ENCODE assay signal across 1 cellular context in the genomic region with DNA sequence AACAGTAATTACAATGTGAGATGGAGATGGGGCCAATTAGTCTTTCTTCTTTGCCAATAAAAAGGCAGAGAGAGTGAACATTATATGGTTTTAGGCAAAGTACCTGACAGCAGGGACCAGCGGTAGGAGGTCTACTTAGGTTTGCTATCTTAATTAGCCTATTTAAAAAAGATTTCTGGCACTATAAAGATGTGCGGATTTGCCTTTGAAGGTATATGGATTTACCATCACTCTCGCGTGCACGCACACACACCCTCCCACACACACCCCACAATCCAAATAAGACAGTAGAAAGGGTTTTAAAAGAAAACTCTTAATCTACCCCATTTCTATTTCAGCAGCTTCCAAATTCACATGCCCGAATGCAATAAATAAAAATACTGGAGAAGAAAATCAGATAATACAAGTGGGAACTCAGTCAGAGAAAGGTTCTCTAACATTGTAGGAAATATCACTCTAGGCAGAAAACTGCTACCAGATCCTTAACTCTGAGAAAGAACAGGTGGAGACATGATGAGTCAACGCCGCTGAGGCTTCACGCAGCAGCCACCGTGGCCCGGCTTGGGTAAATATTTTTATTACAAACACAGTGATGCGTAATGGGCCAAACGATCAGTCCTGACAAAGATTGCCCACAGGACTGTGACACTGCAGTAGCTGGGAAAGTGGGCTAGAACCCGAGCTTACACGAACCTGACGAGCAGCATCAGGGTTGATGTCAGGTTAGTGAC.
TF ChIP-seq lines count a peak whose summit lies in the region.

No MANE protein-coding gene starts in this region.

TF ChIP-seq in HepG2, 621 proteins besides CTCF, POLR2A, EP300 and RAD21 (continued from another document and continues in another):
- TF ChIP-seq HOXA3 (CRISPR knock-in tag; IDR thresholded peaks at IDR 0.05) (peak; percentile 67; the same call in 1 of the 2 replicates), REL (CRISPR knock-in tag; conservative IDR thresholded peaks at IDR 0.05) (no peak), ZNF556 (CRISPR knock-in tag; IDR thresholded peaks at IDR 0.05; ENCODE audit: borderline replicate concordance) (no peak; the same call in 1 of the 2 replicates), ZBTB4 (CRISPR knock-in tag; IDR thresholded peaks at IDR 0.05; ENCODE audit: borderline replicate concordance) (no peak), SP1 (IDR thresholded peaks at IDR 0.05) (no peak), SP1 (CRISPR knock-in tag; IDR thresholded peaks at IDR 0.05) (no peak), MEIS2 (CRISPR knock-in tag; IDR thresholded peaks at IDR 0.05) (0 out of 2 replicates have a peak, but pooled peaks have one; percentile 51), ZNF569 (CRISPR knock-in tag; IDR thresholded peaks at IDR 0.05; ENCODE audit: borderline replicate concordance) (no peak), SP5 (CRISPR knock-in tag; IDR thresholded peaks at IDR 0.05; ENCODE audit: borderline replicate concordance, low read depth) (no peak), NR2F2 (IDR thresholded peaks at IDR 0.05; ENCODE audit: borderline replicate concordance, low read depth) (no peak), SRSF9 (IDR thresholded peaks at IDR 0.05; ENCODE audit: borderline replicate concordance, insufficient read depth, low read depth, low read length, poor library complexity, severe bottlenecking) (no peak), ZNF652 (CRISPR knock-in tag; IDR thresholded peaks at IDR 0.05; ENCODE audit: borderline replicate concordance, low read depth) (no peak), NR3C1 (CRISPR knock-in tag; IDR thresholded peaks at IDR 0.05) (no peak), E2F5 (CRISPR knock-in tag; conservative IDR thresholded peaks at IDR 0.05) (no peak), ZNF33B (CRISPR knock-in tag; IDR thresholded peaks at IDR 0.05) (no peak), ZNF512 (CRISPR knock-in tag; IDR thresholded peaks at IDR 0.05) (peak; percentile 29; the same call in 1 of the 2 replicates), JUNB (CRISPR knock-in tag; IDR thresholded peaks at IDR 0.05; ENCODE audit: borderline replicate concordance) (no peak), HMGXB4 (CRISPR knock-in tag; IDR thresholded peaks at IDR 0.05; ENCODE audit: borderline replicate concordance in 1 of 2, low read depth in 1 of 2) (0 out of 4 replicates have a peak, but pooled peaks of 1 of the 2 experiments have one; percentile 23), TEAD2 (CRISPR knock-in tag; IDR thresholded peaks at IDR 0.05) (no peak), HOXD1 (CRISPR knock-in tag; IDR thresholded peaks at IDR 0.05) (no peak), RBM22 (optimal IDR thresholded peaks at IDR 0.05; ENCODE audit: low read length) (no peak), ZNF572 (CRISPR knock-in tag; IDR thresholded peaks at IDR 0.05) (no peak), ZNF317 (CRISPR knock-in tag; IDR thresholded peaks at IDR 0.05) (no peak), SMAD1 (CRISPR knock-in tag; IDR thresholded peaks at IDR 0.05; ENCODE audit: borderline replicate concordance, low read depth) (no peak), TOE1 (CRISPR knock-in tag; IDR thresholded peaks at IDR 0.05) (no peak), RFX3 (CRISPR knock-in tag; IDR thresholded peaks at IDR 0.05) (no peak), RFX1 (IDR thresholded peaks at IDR 0.05) (no peak), ZNF432 (CRISPR knock-in tag; IDR thresholded peaks at IDR 0.05; ENCODE audit: borderline replicate concordance) (no peak), ATF7 (IDR thresholded peaks at IDR 0.05) (no peak), ATF7 (CRISPR knock-in tag; IDR thresholded peaks at IDR 0.05) (no peak), XBP1 (CRISPR knock-in tag; IDR thresholded peaks at IDR 0.05) (no peak)
- TF ChIP-seq, protein P1, sequence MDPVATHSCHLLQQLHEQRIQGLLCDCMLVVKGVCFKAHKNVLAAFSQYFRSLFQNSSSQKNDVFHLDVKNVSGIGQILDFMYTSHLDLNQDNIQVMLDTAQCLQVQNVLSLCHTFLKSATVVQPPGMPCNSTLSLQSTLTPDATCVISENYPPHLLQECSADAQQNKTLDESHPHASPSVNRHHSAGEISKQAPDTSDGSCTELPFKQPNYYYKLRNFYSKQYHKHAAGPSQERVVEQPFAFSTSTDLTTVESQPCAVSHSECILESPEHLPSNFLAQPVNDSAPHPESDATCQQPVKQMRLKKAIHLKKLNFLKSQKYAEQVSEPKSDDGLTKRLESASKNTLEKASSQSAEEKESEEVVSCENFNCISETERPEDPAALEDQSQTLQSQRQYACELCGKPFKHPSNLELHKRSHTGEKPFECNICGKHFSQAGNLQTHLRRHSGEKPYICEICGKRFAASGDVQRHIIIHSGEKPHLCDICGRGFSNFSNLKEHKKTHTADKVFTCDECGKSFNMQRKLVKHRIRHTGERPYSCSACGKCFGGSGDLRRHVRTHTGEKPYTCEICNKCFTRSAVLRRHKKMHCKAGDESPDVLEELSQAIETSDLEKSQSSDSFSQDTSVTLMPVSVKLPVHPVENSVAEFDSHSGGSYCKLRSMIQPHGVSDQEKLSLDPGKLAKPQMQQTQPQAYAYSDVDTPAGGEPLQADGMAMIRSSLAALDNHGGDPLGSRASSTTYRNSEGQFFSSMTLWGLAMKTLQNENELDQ (CRISPR knock-in tag; IDR thresholded peaks at IDR 0.05; ENCODE audit: borderline replicate concordance), result no peak
- TF ChIP-seq, protein P2, sequence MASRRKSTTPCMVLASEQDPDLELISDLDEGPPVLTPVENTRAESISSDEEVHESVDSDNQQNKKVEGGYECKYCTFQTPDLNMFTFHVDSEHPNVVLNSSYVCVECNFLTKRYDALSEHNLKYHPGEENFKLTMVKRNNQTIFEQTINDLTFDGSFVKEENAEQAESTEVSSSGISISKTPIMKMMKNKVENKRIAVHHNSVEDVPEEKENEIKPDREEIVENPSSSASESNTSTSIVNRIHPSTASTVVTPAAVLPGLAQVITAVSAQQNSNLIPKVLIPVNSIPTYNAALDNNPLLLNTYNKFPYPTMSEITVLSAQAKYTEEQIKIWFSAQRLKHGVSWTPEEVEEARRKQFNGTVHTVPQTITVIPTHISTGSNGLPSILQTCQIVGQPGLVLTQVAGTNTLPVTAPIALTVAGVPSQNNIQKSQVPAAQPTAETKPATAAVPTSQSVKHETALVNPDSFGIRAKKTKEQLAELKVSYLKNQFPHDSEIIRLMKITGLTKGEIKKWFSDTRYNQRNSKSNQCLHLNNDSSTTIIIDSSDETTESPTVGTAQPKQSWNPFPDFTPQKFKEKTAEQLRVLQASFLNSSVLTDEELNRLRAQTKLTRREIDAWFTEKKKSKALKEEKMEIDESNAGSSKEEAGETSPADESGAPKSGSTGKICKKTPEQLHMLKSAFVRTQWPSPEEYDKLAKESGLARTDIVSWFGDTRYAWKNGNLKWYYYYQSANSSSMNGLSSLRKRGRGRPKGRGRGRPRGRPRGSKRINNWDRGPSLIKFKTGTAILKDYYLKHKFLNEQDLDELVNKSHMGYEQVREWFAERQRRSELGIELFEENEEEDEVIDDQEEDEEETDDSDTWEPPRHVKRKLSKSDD (CRISPR knock-in tag; IDR thresholded peaks at IDR 0.05; ENCODE audit: low read depth), result 0 out of 2 replicates have a peak, but pooled peaks have one; percentile 55
- TF ChIP-seq, protein P3, sequence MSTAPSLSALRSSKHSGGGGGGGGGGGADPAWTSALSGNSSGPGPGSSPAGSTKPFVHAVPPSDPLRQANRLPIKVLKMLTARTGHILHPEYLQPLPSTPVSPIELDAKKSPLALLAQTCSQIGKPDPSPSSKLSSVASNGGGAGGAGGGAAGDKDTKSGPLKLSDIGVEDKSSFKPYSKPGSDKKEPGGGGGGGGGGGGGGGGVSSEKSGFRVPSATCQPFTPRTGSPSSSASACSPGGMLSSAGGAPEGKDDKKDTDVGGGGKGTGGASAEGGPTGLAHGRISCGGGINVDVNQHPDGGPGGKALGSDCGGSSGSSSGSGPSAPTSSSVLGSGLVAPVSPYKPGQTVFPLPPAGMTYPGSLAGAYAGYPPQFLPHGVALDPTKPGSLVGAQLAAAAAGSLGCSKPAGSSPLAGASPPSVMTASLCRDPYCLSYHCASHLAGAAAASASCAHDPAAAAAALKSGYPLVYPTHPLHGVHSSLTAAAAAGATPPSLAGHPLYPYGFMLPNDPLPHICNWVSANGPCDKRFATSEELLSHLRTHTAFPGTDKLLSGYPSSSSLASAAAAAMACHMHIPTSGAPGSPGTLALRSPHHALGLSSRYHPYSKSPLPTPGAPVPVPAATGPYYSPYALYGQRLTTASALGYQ (CRISPR knock-in tag; IDR thresholded peaks at IDR 0.05), result no peak; the same call in 1 of the 2 replicates
- TF ChIP-seq, protein P4, sequence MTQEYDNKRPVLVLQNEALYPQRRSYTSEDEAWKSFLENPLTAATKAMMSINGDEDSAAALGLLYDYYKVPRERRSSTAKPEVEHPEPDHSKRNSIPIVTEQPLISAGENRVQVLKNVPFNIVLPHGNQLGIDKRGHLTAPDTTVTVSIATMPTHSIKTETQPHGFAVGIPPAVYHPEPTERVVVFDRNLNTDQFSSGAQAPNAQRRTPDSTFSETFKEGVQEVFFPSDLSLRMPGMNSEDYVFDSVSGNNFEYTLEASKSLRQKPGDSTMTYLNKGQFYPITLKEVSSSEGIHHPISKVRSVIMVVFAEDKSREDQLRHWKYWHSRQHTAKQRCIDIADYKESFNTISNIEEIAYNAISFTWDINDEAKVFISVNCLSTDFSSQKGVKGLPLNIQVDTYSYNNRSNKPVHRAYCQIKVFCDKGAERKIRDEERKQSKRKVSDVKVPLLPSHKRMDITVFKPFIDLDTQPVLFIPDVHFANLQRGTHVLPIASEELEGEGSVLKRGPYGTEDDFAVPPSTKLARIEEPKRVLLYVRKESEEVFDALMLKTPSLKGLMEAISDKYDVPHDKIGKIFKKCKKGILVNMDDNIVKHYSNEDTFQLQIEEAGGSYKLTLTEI (CRISPR knock-in tag; conservative IDR thresholded peaks at IDR 0.05), result no peak
- TF ChIP-seq, protein P5, sequence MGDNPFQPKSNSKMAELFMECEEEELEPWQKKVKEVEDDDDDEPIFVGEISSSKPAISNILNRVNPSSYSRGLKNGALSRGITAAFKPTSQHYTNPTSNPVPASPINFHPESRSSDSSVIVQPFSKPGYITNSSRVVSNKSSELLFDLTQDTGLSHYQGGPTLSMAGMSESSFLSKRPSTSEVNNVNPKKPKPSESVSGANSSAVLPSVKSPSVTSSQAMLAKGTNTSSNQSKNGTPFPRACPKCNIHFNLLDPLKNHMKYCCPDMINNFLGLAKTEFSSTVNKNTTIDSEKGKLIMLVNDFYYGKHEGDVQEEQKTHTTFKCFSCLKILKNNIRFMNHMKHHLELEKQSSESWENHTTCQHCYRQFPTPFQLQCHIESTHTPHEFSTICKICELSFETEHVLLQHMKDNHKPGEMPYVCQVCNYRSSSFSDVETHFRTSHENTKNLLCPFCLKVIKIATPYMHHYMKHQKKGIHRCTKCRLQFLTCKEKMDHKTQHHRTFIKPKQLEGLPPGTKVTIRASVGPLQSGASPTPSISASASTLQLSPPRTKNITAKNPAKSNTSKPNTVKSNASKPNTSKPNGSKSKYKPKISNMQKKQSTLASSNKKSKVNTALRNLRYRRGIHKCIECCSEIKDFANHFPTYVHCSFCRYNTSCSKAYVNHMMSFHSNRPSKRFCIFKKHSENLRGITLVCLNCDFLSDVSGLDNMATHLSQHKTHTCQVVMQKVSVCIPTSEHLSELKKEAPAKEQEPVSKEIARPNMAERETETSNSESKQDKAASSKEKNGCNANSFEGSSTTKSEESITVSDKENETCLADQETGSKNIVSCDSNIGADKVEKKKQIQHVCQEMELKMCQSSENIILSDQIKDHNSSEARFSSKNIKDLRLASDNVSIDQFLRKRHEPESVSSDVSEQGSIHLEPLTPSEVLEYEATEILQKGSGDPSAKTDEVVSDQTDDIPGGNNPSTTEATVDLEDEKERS (CRISPR knock-in tag; IDR thresholded peaks at IDR 0.05), result no peak
